11 cellular contexts compared by ENCODE assay signal in genomic region chr17:56290486-56291118, GRCh38.
DNase-seq lines count a peak whose midpoint lies in the region; FAIRE-seq and TF ChIP-seq lines count a peak whose summit lies in the region.
"Had no signal": no experiment of that assay in that cellular context is flagged by ENCODE, and none has a peak within 500 bp of the region (broad histone marks: within the 10 kb centered on the region; RNA-seq: fewer than 3 reads in every experiment).

No MANE protein-coding gene starts in this region.

- H2AFZ ChIP-seq in Loucy (ENCODE audit: low read length) (peak overlapping the region; percentile 86), mammary epithelial cell (ENCODE audit: low read depth, low read length) (peak overlapping the region; percentile 40)

- FAIRE-seq in small intestine (lab: Jason Lieb, UNC): no peak

- no peaks in the 10 kb centered on the region for H3K9me3 ChIP-seq in Loucy (ENCODE audit: insufficient read depth, low read depth, low read length)
- no peaks in the 10 kb centered on the region for H3K9me3 ChIP-seq in mammary epithelial cell (replicated peaks; ENCODE audit: insufficient read depth, low read length)
- no peaks in the 10 kb centered on the region for H3K9me3 ChIP-seq in small intestine (ENCODE audit: control insufficient read depth, low read depth)

- 13% methylated on average over 1 of the region's 1 CpG for WGBS in mammary epithelial cell (ENCODE audit: low coverage, missing lambda C conversion rate)
- WGBS in small intestine, 3 donors: 11 to 23% (median 15%) methylated on average over 1 of the region's 1 CpG

- H3K9ac ChIP-seq in Loucy (ENCODE audit: low read depth, low read length, poor library complexity, severe bottlenecking) (peak overlapping the region; percentile 63), mammary epithelial cell (ENCODE audit: insufficient read depth, low read length) (no peak overlapping the region)

- no peaks in the 10 kb centered on the region for H3K9me3 Mint-ChIP-seq in T-helper 1 cell treated with Interleukin-12 subunit alpha and Interleukin-12 subunit beta and Interleukin-4 antibody, amounts not matched to agents 30 μg/mL and 1 μg/mL, for 36 hours

- TF ChIP-seq CTCF in Loucy (conservative IDR thresholded peaks at IDR 0.05; ENCODE audit: low read length) (no peak), mammary epithelial cell (conservative IDR thresholded peaks at IDR 0.05 in 1 of 2, IDR thresholded peaks at IDR 0.05 in 1 of 2; ENCODE audit: extremely low read depth in 1 of 2, insufficient read depth in 1 of 2, low read depth in 1 of 2, low read length in 2 of 2) (no peak)

- H3K79me2 ChIP-seq in Loucy (ENCODE audit: insufficient read depth, low read length) (no peaks in the 10 kb centered on the region), mammary epithelial cell (ENCODE audit: insufficient read depth, low read length) (no peaks in the 10 kb centered on the region)

- peak overlapping the region; percentile 59 for H3K4me3 Mint-ChIP-seq in T-helper 1 cell treated with Interleukin-12 subunit alpha and Interleukin-12 subunit beta and Interleukin-4 antibody, amounts not matched to agents 30 μg/mL and 1 μg/mL, for 36 hours

- H3K36me3 ChIP-seq in Loucy (ENCODE audit: insufficient read depth, low read length) (no peaks in the 10 kb centered on the region), mammary epithelial cell (ENCODE audit: insufficient read depth, low read length) (no peaks in the 10 kb centered on the region), small intestine (ENCODE audit: control insufficient read depth in 2 of 2, insufficient read depth in 2 of 2, low read length in 2 of 2) (no peaks in the 10 kb centered on the region)

- H3K27ac Mint-ChIP-seq in T-helper 1 cell treated with Interleukin-12 subunit alpha and Interleukin-12 subunit beta and Interleukin-4 antibody, amounts not matched to agents 30 μg/mL and 1 μg/mL, for 36 hours: peak overlapping the region; percentile 58

- peaks cover 17% of the 10 kb centered on the region for H3K4me1 Mint-ChIP-seq in T-helper 1 cell treated with Interleukin-12 subunit alpha and Interleukin-12 subunit beta and Interleukin-4 antibody, amounts not matched to agents 30 μg/mL and 1 μg/mL, for 36 hours (ENCODE audit: low read depth)

- dilution Hi-C loops in mammary epithelial cell (cut with HindIII; ENCODE audit: low sequenced_read_pairs): no loop called here

- no peaks in the 10 kb centered on the region for H3F3A ChIP-seq in Loucy (ENCODE audit: low read depth)

- H3K27ac ChIP-seq in mammary epithelial cell (ENCODE audit: insufficient read depth, low read depth, low read length) (no peak overlapping the region), small intestine (ENCODE audit: low read depth in 1 of 2, low read length in 1 of 2) (no peak overlapping the region)

- peak overlapping the region; percentile 62 for H3K4me3 ChIP-seq in Loucy (ENCODE audit: low read length, poor library complexity, severe bottlenecking)
- H3K4me3 ChIP-seq in mammary epithelial cell (replicated peaks in 1 of 3; ENCODE audit: insufficient read depth in 1 of 3, low read depth in 2 of 3, low read length in 3 of 3): no peak overlapping the region
- no peak overlapping the region for H3K4me3 ChIP-seq in small intestine (ENCODE audit: low read depth in 1 of 2, low read length in 2 of 2)

- no peaks in the 10 kb centered on the region for H4K20me1 ChIP-seq in Loucy (ENCODE audit: insufficient read depth, low read length, poor library complexity, severe bottlenecking)
- H4K20me1 ChIP-seq in mammary epithelial cell (ENCODE audit: insufficient read depth, low read length): no peaks in the 10 kb centered on the region

- H3K36me3 Mint-ChIP-seq in T-helper 1 cell treated with Interleukin-12 subunit alpha and Interleukin-12 subunit beta and Interleukin-4 antibody, amounts not matched to agents 30 μg/mL and 1 μg/mL, for 36 hours (ENCODE audit: low read depth): peaks cover 2% of the 10 kb centered on the region

- H3K27me3 ChIP-seq in Loucy (ENCODE audit: insufficient read depth, low read length, poor library complexity, severe bottlenecking) (no peaks in the 10 kb centered on the region), mammary epithelial cell (ENCODE audit: insufficient read depth, low read length) (no peaks in the 10 kb centered on the region), small intestine (ENCODE audit: control insufficient read depth in 2 of 2, insufficient read depth in 2 of 2, low read length in 2 of 2) (no peaks in the 10 kb centered on the region)

- H3K4me1 ChIP-seq in Loucy (ENCODE audit: insufficient read depth, low read length, poor library complexity, severe bottlenecking) (peaks cover 70% of the 10 kb centered on the region), mammary epithelial cell (ENCODE audit: insufficient read depth, low read length) (peaks cover 28% of the 10 kb centered on the region), small intestine (ENCODE audit: control insufficient read depth in 2 of 2, insufficient read depth in 1 of 2, low read depth in 1 of 2, low read length in 1 of 2) (no peaks in the 10 kb centered on the region)

- BruUV-seq in mammary epithelial cell (replicated peaks; lab: Mats Ljungman, UMichigan): no TSS peak

- intact Hi-C loops in mammary epithelial cell (cut with micrococcal nuclease): no loop called here

- DNase-seq in T-helper 1 cell (no peak), mammary epithelial cell (no peak), small intestine (peak; percentile 6), Kasumi-1 (lab: John Stamatoyannopoulos, UW) (no peak), AG08396 (ENCODE audit: low spot score) (no peak)
- DNase-seq in activated effector memory CD4-positive, alpha-beta T cell treated with Interleukin-2 at 50 U/mL for 16 hours: no peak
- DNase-seq: activated CD4-positive, alpha-beta T cell treated with anti-CD3 and anti-CD28 coated beads, Interleukin-2, amount 50 U/mL, for 1 hour; central memory CD4-positive, alpha-beta T cell; GOT3 had no signal

- in situ Hi-C loops in mammary epithelial cell (cut with MboI; ENCODE audit: low sequenced_read_pairs in 2 of 2): no loop called here

- no peaks in the 10 kb centered on the region for H3K27me3 Mint-ChIP-seq in T-helper 1 cell treated with Interleukin-12 subunit alpha and Interleukin-12 subunit beta and Interleukin-4 antibody, amounts not matched to agents 30 μg/mL and 1 μg/mL, for 36 hours (ENCODE audit: low read depth)

- peak overlapping the region; percentile 76 for H3K4me2 ChIP-seq in Loucy (ENCODE audit: low read depth, low read length, poor library complexity, severe bottlenecking)
- peak overlapping the region; percentile 44 for H3K4me2 ChIP-seq in mammary epithelial cell (ENCODE audit: insufficient read depth, low read depth, low read length)

- CTCF ChIA-PET in mammary epithelial cell (lab: Charles Lee; ENCODE audit: low non-redundant PET): no interaction called here

- no peaks in the 10 kb centered on the region for H3K9me2 ChIP-seq in Loucy (replicated peaks; ENCODE audit: low read depth, low read length)
